Comparison of ENCODE assay signal across 17 cellular contexts in the genomic region with DNA sequence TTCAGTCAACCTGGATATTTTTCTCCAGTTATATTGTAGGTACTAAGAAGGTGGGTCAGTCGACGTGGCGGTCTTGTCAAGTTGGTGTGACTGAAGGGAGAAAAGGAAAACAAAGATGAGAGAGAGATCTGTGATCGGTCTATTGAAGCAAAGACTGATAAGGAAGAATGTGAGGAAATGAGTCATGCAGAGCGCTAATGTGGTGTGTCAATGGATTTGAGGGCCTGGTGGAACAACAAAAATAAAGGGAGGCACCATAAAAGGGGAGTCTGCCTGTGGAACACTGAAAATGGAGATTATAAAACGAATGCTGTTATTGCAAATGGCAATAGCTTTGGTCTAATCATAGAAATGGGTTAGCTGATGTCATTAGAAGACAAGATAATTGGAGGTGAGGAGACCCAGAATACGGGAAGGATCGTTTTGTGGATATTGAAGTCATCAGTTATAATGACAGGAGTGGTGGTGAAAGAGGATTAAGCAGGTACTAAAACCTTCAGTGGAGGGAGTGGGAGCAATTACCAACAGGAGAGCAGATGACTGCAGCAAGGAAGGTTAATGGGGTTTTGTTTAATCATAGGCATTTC.
DNase-seq lines count a peak whose midpoint lies in the region; ATAC-seq and TF ChIP-seq lines count a peak whose summit lies in the region.
"Had no signal": no experiment of that assay in that cellular context is flagged by ENCODE, and none has a peak within 500 bp of the region (broad histone marks: within the 10 kb centered on the region; RNA-seq: fewer than 3 reads in every experiment).

No MANE protein-coding gene starts in this region.

- ATAC-seq in foreskin keratinocyte (peak; percentile 46), GM21367 (IDR thresholded peaks at IDR 0.05; ENCODE audit: unreplicated experiment) (no peak)
- ATAC-seq: activated CD8-positive, alpha-beta T cell treated with anti-CD3 and anti-CD28 coated beads, Interleukin-2, amount 10 ng/mL, durations not matched to agents 7 days and 5 days; activated naive CD4-positive, alpha-beta T cell treated with anti-CD3 and anti-CD28 coated beads, Interleukin-2, amount 50 U/mL, for 72 hours had no signal

- TF ChIP-seq CTCF in RWPE1 (conservative IDR thresholded peaks at IDR 0.05; ENCODE audit: low read depth) (no peak), foreskin keratinocyte (conservative IDR thresholded peaks at IDR 0.05) (no peak)

- no peak overlapping the region for H3K27ac ChIP-seq in RWPE1
- no peak overlapping the region for H3K27ac ChIP-seq in foreskin keratinocyte

- no peaks in the 10 kb centered on the region for H3K27me3 ChIP-seq in foreskin keratinocyte

- DNase-seq in M059J (ENCODE audit: low read depth): peak; percentile 20
- peak; percentile 1 for DNase-seq in RWPE1 (ENCODE audit: low spot score)
- DNase-seq in foreskin keratinocyte: peak in 1 of 2 donors; percentile 1
- peak; percentile 6 for DNase-seq in non-pigmented ciliary epithelial cell (ENCODE audit: low read depth)
- no peak for DNase-seq in Ammon's horn (ENCODE audit: low spot score)
- DNase-seq in cortex of kidney (lab: John Stamatoyannopoulos, UW): no peak
- DNase-seq: activated B cell treated with CpG ODN at 0.5 μM for 24 hours; activated CD8-positive, alpha-beta T cell treated with anti-CD3 and anti-CD28 coated beads, Interleukin-2, amount 10 ng/mL, durations not matched to agents 7 days and 5 days; activated T-cell treated with anti-CD3 and anti-CD28 coated beads, Interleukin-2, amount 50 U/mL, for 48 hours; glutamatergic neuron; NCI-H187; NCI-H446; retina; Right ventricle myocardium superior; stimulated activated CD4-positive, alpha-beta T cell treated with anti-CD3 and anti-CD28 coated beads, Interleukin-12 subunit alpha, Interleukin-12 subunit beta, amount 100 ng/mL, for 4 hours had no signal

- CTCF ChIA-PET in RWPE1 (lab: Yijun Ruan, JAX): interaction anchor here (0.7 kb wide), 1 partner anchor 394 kb away, joined by 3 read pairs; no protein-coding TSS in a partner anchor

- POLR2A ChIA-PET in RWPE1 (lab: Yijun Ruan, JAX; ENCODE audit: low non-redundant PET): no interaction called here

- no peaks in the 10 kb centered on the region for H3K4me1 ChIP-seq in foreskin keratinocyte

Comparison
In these comparisons a context has a peak if more than half of its experiments do, and no peak if none do; other contexts are left out.
1. DNase-seq: peak in M059J (single experiment), RWPE1 (single experiment) and non-pigmented ciliary epithelial cell (single experiment); none in Ammon's horn (single experiment) and cortex of kidney (single experiment).